14 cellular contexts compared by ENCODE assay signal in the genomic region with DNA sequence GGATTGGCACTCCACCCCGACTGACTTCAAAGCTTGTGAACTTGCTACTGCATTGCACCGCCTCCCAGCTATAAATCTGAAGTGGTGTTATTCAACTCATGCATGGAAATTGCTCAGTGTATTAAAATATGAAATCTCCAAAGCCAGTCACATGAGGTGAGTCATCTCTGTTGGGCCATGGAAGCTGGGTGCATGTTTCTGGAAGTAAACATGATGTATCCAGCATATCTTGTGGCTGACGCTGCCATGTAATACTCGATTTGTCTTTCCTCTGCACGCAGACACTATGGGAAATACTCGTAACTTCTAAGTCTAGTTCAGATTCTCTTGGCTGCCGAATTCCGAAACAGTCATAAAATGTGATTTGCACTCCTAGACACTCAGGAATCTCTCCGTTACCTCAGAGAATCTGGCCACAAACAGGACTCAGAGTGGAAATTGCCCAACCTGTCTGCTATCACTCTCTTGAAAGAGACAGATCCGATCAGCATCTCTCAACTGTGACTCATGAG.
DNase-seq lines count a peak whose midpoint lies in the region; ATAC-seq and TF ChIP-seq lines count a peak whose summit lies in the region.
"Had no signal": no experiment of that assay in that cellular context is flagged by ENCODE, and none has a peak within 500 bp of the region (broad histone marks: within the 10 kb centered on the region; RNA-seq: fewer than 3 reads in every experiment).

No MANE protein-coding gene starts in this region.

- H3K27me3 ChIP-seq in kidney epithelial cell (ENCODE audit: control insufficient read depth, insufficient read depth, low read length) (no peaks in the 10 kb centered on the region), transverse colon (no peaks in the 10 kb centered on the region)

- no peak for ATAC-seq in HG02970 (IDR thresholded peaks at IDR 0.05; ENCODE audit: low FRiP score, unreplicated experiment)
- ATAC-seq: activated CD4-positive, CD25-positive, alpha-beta regulatory T cell treated with anti-CD3 and anti-CD28 coated beads, Interleukin-2, amount 50 U/mL, for 24 hours; GM12878 had no signal

- H3K4me3 ChIP-seq in kidney epithelial cell (ENCODE audit: low read depth, low read length) = no peak overlapping the region
- no peak overlapping the region for H3K4me3 ChIP-seq in transverse colon
- H3K4me3 ChIP-seq: coronary artery, GM12878 had no signal

- intact Hi-C loops in transverse colon (cut with DNase I; ENCODE audit: low total_unique reads) = no loop called here

- no peaks in the 10 kb centered on the region for H3K9me3 ChIP-seq in transverse colon

- peak overlapping the region in 3 of 4 donors; percentile 43 to 54 (median 46) for H3K27ac ChIP-seq in transverse colon
- H3K27ac ChIP-seq: 22Rv1, coronary artery had no signal

- in situ Hi-C loops in transverse colon (cut with MboI; ENCODE audit: low pct_ligation_motif_present in 1 of 4, low pct_unique_long_range_greater_than_20kb in 1 of 4, low sequenced_read_pairs in 3 of 4) = no loop called here

- no peak for TF ChIP-seq EP300 in transverse colon (IDR thresholded peaks at IDR 0.05; ENCODE audit: low read depth)

- no peak for TF ChIP-seq CTCF in kidney epithelial cell (IDR thresholded peaks at IDR 0.05; ENCODE audit: insufficient read depth, low read length, poor library complexity, severe bottlenecking)
- no peak for TF ChIP-seq CTCF in transverse colon (IDR thresholded peaks at IDR 0.05)

- H3K36me3 ChIP-seq in kidney epithelial cell (ENCODE audit: control insufficient read depth, insufficient read depth, low read length) (no peaks in the 10 kb centered on the region), transverse colon (no peaks in the 10 kb centered on the region)

- WGBS in transverse colon (ENCODE audit: low coverage in 1 of 2), 2 donors = 49 to 55% methylated on average over 2 to 10 of the region's 10 CpGs

- DNase-seq in DMS53 (lab: John Stamatoyannopoulos, UW) = peak; percentile 42
- no peak for DNase-seq in DMS53 treated with DMSO at 0.1 percent for 48 hours (lab: John Stamatoyannopoulos, UW; ENCODE audit: unreplicated experiment)
- peak; percentile 17 for DNase-seq in NCI-H69 (lab: John Stamatoyannopoulos, UW)
- peak; percentile 35 for DNase-seq in kidney epithelial cell (ENCODE audit: low read depth)
- peak; percentile 29 for DNase-seq in transverse colon
- no peak for DNase-seq in GF-D8 (lab: John Stamatoyannopoulos, UW)
- no peak for DNase-seq in NCI-H2171 (lab: John Stamatoyannopoulos, UW)
- DNase-seq: retina, substantia nigra had no signal

- no peak for TF ChIP-seq POLR2A in transverse colon (IDR thresholded peaks at IDR 0.05)

- peaks cover 0 to 5% (median 0%) of the 10 kb centered on the region in 4 donors for H3K4me1 ChIP-seq in transverse colon

Comparison
In these comparisons a context has a peak if more than half of its experiments do, and no peak if none do; other contexts are left out.
1. DNase-seq: peak in DMS53 (single experiment), NCI-H69 (single experiment), kidney epithelial cell (single experiment) and transverse colon (single experiment); none in DMS53 treated with DMSO at 0.1 percent for 48 hours (single experiment), GF-D8 (single experiment) and NCI-H2171 (single experiment).